Comparison of ENCODE assay signal across 8 cellular contexts in genomic region chr16:27972500-27972899, GRCh38.
DNase-seq lines count a peak whose midpoint lies in the region; ATAC-seq, FAIRE-seq and TF ChIP-seq lines count a peak whose summit lies in the region.

No MANE protein-coding gene starts in this region.

- no peaks in the 10 kb centered on the region for H3K79me2 ChIP-seq in HepG2 (ENCODE audit: insufficient read depth, low read length)

- H3K4me1 ChIP-seq in HepG2 (ENCODE audit: insufficient read depth, low read length), result no peaks in the 10 kb centered on the region

- TF ChIP-seq EP300 in HepG2 (IDR thresholded peaks at IDR 0.05; ENCODE audit: low read depth in 2 of 2, low read length in 2 of 2), result no peak
- TF ChIP-seq EP300 in HepG2 (CRISPR knock-in tag; IDR thresholded peaks at IDR 0.05; ENCODE audit: borderline replicate concordance), result no peak

- WGBS in HepG2 (ENCODE audit: low lambda C conversion rate), result 0% methylated on average over 4 of the region's 4 CpGs

- FAIRE-seq in HepG2 (lab: Jason Lieb, UNC), result peak; percentile 92

- TF ChIP-seq CTCF in cardiac fibroblast (IDR thresholded peaks at IDR 0.05; ENCODE audit: low read depth, low read length), result peak; percentile 56
- TF ChIP-seq CTCF in HepG2 (CRISPR knock-in tag; IDR thresholded peaks at IDR 0.05), result peak; percentile 80

- intact Hi-C loops in HepG2 (cut with micrococcal nuclease; ENCODE audit: unreplicated experiment), result loop anchor here (1.0 to 5.0 kb wide), 2 partner anchors 98 to 245 kb away; no protein-coding TSS in a partner anchor

- POLR2A ChIA-PET in HepG2 (lab: Yijun Ruan, JAX), result no interaction called here

- H3K36me3 ChIP-seq in HepG2 (replicated peaks in 1 of 2; ENCODE audit: control insufficient read depth in 1 of 2, insufficient read depth in 2 of 2, low read length in 2 of 2), result no peaks in the 10 kb centered on the region

- no peaks in the 10 kb centered on the region for H3K9me3 ChIP-seq in HepG2 (ENCODE audit: low read length)

- ATAC-seq in HepG2 (peak; percentile 85), HG03460 (IDR thresholded peaks at IDR 0.05; ENCODE audit: unreplicated experiment) (no peak), HG03139 (IDR thresholded peaks at IDR 0.05; ENCODE audit: unreplicated experiment) (no peak)

- TF ChIP-seq POLR2A in HepG2 (IDR thresholded peaks at IDR 0.05; ENCODE audit: insufficient read depth in 1 of 2, low read depth in 2 of 2, low read length in 2 of 2), result no peak

- BruUV-seq in HepG2 (replicated peaks; lab: Mats Ljungman, UMichigan), result no TSS peak

- no peak overlapping the region for H3K27ac ChIP-seq in HepG2 (ENCODE audit: extremely low read length, insufficient read depth, low read length)

- H3K9ac ChIP-seq in HepG2 (ENCODE audit: insufficient read depth, low read depth, low read length), result no peak overlapping the region

- H2AFZ ChIP-seq in HepG2 (ENCODE audit: low read length), result no peak overlapping the region

- DNase-seq in G401 (ENCODE audit: low spot score) (peak; percentile 58), SKM-1 treated with dmso at 0.1 percent for 144 hours (lab: John Stamatoyannopoulos, UW; ENCODE audit: unreplicated experiment) (peak; percentile 21), cardiac fibroblast (ENCODE audit: low read depth in 2 of 2) (peak; percentile 33 to 54), HepG2 (ENCODE audit: low spot score) (peak; percentile 51)
- DNase-seq in Jurkat, Clone E6-1 (ENCODE audit: low read depth, low spot score), result peak; percentile 64
- DNase-seq in stimulated activated naive CD4-positive, alpha-beta T cell treated with Interleukin-2 at 50 U/mL for 16 hours (lab: John Stamatoyannopoulos, UW), result peak; percentile 8

- CTCF ChIA-PET in HepG2 (lab: Yijun Ruan, JAX; ENCODE audit: low intra/inter-chr PET ratio, low total read pairs), result interaction anchor here (0.9 to 2.6 kb wide), 3 partner anchors 92 to 246 kb away, joined by 3 to 30 read pairs (median 3); no protein-coding TSS in a partner anchor

- peaks cover 0 to 14% of the 10 kb centered on the region in 2 experiments; a peak in 2 of 5 replicates for H3K27me3 ChIP-seq in HepG2 (ENCODE audit: control insufficient read depth in 1 of 2, insufficient read depth in 2 of 2, low read length in 2 of 2)

- in situ Hi-C loops in G401 (cut with HindIII; ENCODE audit: low sequenced_read_pairs), result no loop called here
- in situ Hi-C loops in HepG2 (cut with HindIII; ENCODE audit: extremely low pct_ligation_motif_present, low pct_unique_long_range_greater_than_20kb), result loop anchor here (5.0 to 10.0 kb wide), 2 partner anchors 100 to 242 kb away; partner anchors contain the start of gene XPO6

- no peak overlapping the region for H3K4me2 ChIP-seq in HepG2 (ENCODE audit: low read depth, low read length)

- no peak overlapping the region for H3K4me3 ChIP-seq in Jurkat, Clone E6-1 (ENCODE audit: low read length)
- H3K4me3 ChIP-seq in cardiac fibroblast (replicated peaks in 1 of 2; ENCODE audit: low read depth in 2 of 2, low read length in 2 of 2), result no peak overlapping the region
- no peak overlapping the region for H3K4me3 ChIP-seq in HepG2 (replicated peaks in 1 of 3; ENCODE audit: insufficient read depth in 1 of 3, low read depth in 2 of 3, low read length in 3 of 3)

- no peaks in the 10 kb centered on the region for H4K20me1 ChIP-seq in HepG2 (ENCODE audit: insufficient read depth, low read length)

- peak; percentile 61 for TF ChIP-seq RAD21 in HepG2 (CRISPR knock-in tag; IDR thresholded peaks at IDR 0.05)

TF ChIP-seq in HepG2, 621 proteins besides CTCF, POLR2A, EP300 and RAD21:
- TF ChIP-seq STAG1 (CRISPR knock-in tag; IDR thresholded peaks at IDR 0.05) (peak; percentile 78), PHF8 (CRISPR knock-in tag; IDR thresholded peaks at IDR 0.05) (no peak), NFKB2 (CRISPR knock-in tag; IDR thresholded peaks at IDR 0.05; ENCODE audit: borderline replicate concordance) (no peak), ZNF20 (CRISPR knock-in tag; IDR thresholded peaks at IDR 0.05) (no peak), ZNF839 (CRISPR knock-in tag; IDR thresholded peaks at IDR 0.05; ENCODE audit: borderline replicate concordance) (no peak), ZSCAN30 (CRISPR knock-in tag; IDR thresholded peaks at IDR 0.05) (no peak), KDM2A (CRISPR knock-in tag; IDR thresholded peaks at IDR 0.05; ENCODE audit: borderline replicate concordance, low read depth) (no peak), ZNF768 (CRISPR knock-in tag; IDR thresholded peaks at IDR 0.05) (no peak), TEAD3 (CRISPR knock-in tag; optimal IDR thresholded peaks at IDR 0.05; ENCODE audit: borderline replicate concordance) (peak; percentile 37), ZBTB37 (CRISPR knock-in tag; IDR thresholded peaks at IDR 0.05) (no peak), TFDP2 (CRISPR knock-in tag; IDR thresholded peaks at IDR 0.05) (no peak), ZBTB33 (CRISPR knock-in tag; IDR thresholded peaks at IDR 0.05) (no peak), E2F5 (CRISPR knock-in tag; conservative IDR thresholded peaks at IDR 0.05) (no peak), SMC3 (IDR thresholded peaks at IDR 0.05; ENCODE audit: low read length) (peak; percentile 76), PATZ1 (CRISPR knock-in tag; IDR thresholded peaks at IDR 0.05) (no peak)

Comparison
In these comparisons a context has a peak if more than half of its experiments do, and no peak if none do; other contexts are left out.
1. DNase-seq: peak in every context shown above with its lines; median percentile 64 in Jurkat, Clone E6-1; 58 in G401; 51 in HepG2; 44 in cardiac fibroblast; 21 in SKM-1 treated with dmso at 0.1 percent for 144 hours; 8 in stimulated activated naive CD4-positive, alpha-beta T cell treated with Interleukin-2 at 50 U/mL for 16 hours.